ENCODE assay signal across 23 cellular contexts in the genomic region with DNA sequence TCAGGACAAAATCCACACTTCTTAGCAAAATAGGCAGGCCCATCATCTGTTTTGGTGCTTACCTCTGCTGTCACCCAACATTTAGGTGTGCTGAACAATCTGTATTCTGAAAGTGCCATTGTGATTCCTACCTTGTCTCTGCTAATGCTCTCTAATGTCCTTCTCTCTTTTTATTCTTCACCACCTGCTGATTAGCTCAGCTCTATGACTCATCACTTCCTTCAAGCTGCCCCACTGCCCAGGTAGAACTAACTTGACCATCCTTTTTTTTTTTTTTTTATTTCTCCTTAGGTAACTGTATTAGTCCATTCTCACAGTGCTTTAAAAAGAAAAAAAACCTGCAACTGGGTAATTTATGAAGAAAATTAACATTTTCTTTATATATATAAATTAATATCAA.
"Had no signal": no experiment of that assay in that cellular context is flagged by ENCODE, and none has a peak within 500 bp of the region (broad histone marks: within the 10 kb centered on the region; RNA-seq: fewer than 3 reads in every experiment).

No MANE protein-coding gene starts in this region.

- H3K27me3 ChIP-seq: adrenal gland, breast epithelium, gastrocnemius medialis, heart left ventricle, pancreas, right lobe of liver, stomach had no signal

- H3K27ac ChIP-seq: adrenal gland, breast epithelium, gastrocnemius medialis, heart left ventricle, pancreas, right lobe of liver, stomach, VCaP had no signal

- DNase-seq: activated CD4-positive, alpha-beta T cell treated with anti-CD3 and anti-CD28 coated beads, Interleukin-2, amount 50 U/mL, for 1 hour; activated CD4-positive, CD25-positive, alpha-beta regulatory T cell treated with anti-CD3 and anti-CD28 coated beads, Interleukin-2, amount 50 U/mL, for 72 hours; activated CD8-positive, alpha-beta memory T cell treated with anti-CD3 and anti-CD28 coated beads for 24 hours; activated CD8-positive, alpha-beta memory T cell treated with anti-CD3 and anti-CD28 coated beads, Interleukin-2, amount 50 U/mL, for 48 hours; activated gamma-delta T cell; activated T-cell treated with anti-CD3 and anti-CD28 coated beads, Interleukin-2, amount 50 U/mL, for 48 hours; adrenal gland; cerebellar nuclear complex; cortex of kidney; gastrocnemius medialis; heart left ventricle; left cardiac atrium; naive thymus-derived CD8-positive, alpha-beta T cell; pancreas; right lobe of liver; stimulated activated CD4-positive, alpha-beta T cell treated with anti-CD3 and anti-CD28 coated beads, Interleukin-4, amount 100 ng/mL, for 24 hours; stomach; T-helper 2 cell; trophoblast cell had no signal

- H3K27ac Mint-ChIP-seq: activated naive CD4-positive, alpha-beta T cell treated with anti-CD3 and anti-CD28 coated beads, Interleukin-2, amount 50 U/mL, for 72 hours; naive thymus-derived CD8-positive, alpha-beta T cell; stimulated activated effector memory CD8-positive, alpha-beta T cell treated with anti-CD3 and anti-CD28 coated beads, Interleukin-12 subunit alpha, Interleukin-12 subunit beta, amount 100 ng/mL, for 72 hours had no signal

- H3K36me3 Mint-ChIP-seq: naive thymus-derived CD8-positive, alpha-beta T cell; stimulated activated effector memory CD8-positive, alpha-beta T cell treated with anti-CD3 and anti-CD28 coated beads, Interleukin-12 subunit alpha, Interleukin-12 subunit beta, amount 100 ng/mL, for 72 hours had no signal

- H3K9me3 ChIP-seq: adrenal gland, breast epithelium, gastrocnemius medialis, heart left ventricle, pancreas, right lobe of liver, stomach had no signal

- H3K4me3 Mint-ChIP-seq: naive thymus-derived CD8-positive, alpha-beta T cell; stimulated activated effector memory CD8-positive, alpha-beta T cell treated with anti-CD3 and anti-CD28 coated beads, Interleukin-12 subunit alpha, Interleukin-12 subunit beta, amount 100 ng/mL, for 72 hours had no signal

- H3K36me3 ChIP-seq: adrenal gland, breast epithelium, gastrocnemius medialis, heart left ventricle, pancreas, right lobe of liver, stomach had no signal

- H3K4me3 ChIP-seq: adrenal gland, breast epithelium, gastrocnemius medialis, heart left ventricle, pancreas, right lobe of liver, stomach had no signal

- H3K4me1 ChIP-seq: adrenal gland, breast epithelium, gastrocnemius medialis, pancreas had no signal
